1 cellular context compared by ENCODE assay signal in the genomic region with DNA sequence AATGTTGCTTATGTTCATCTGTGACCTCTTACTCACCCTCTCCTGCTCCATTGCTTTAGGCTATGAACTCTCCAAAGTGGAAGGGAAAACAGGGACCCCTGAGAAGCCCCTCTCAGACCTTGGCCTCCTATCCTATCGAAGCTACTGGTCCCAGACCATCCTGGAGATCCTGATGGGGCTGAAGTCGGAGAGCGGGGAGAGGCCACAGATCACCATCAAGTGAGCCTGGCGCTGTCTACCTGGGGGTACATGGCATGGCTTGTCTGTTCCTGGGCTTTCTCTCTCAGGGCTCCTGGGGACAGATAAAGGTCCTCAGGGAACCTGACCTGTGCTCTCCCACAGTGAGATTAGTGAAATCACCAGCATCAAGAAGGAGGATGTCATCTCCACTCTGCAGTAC.
TF ChIP-seq lines count a peak whose summit lies in the region.

No MANE protein-coding gene starts in this region.

TF ChIP-seq in HepG2, 621 proteins besides CTCF, POLR2A, EP300 and RAD21:
- TF ChIP-seq ZNF230 (CRISPR knock-in tag; IDR thresholded peaks at IDR 0.05) (no peak), ZNF879 (CRISPR knock-in tag; IDR thresholded peaks at IDR 0.05) (no peak)
